In genomic region chr7:27191081-27191715, GRCh38 we compare ENCODE assay signal across 16 cellular contexts. TPM values are rescaled to one million over a fixed set of nuclear protein-coding genes. Genes with fewer than 3 reads are reported as not detected.
DNase-seq lines count a peak whose midpoint lies in the region; ATAC-seq and TF ChIP-seq lines count a peak whose summit lies in the region.
"Had no signal": no experiment of that assay in that cellular context is flagged by ENCODE, and none has a peak within 500 bp of the region (broad histone marks: within the 10 kb centered on the region; RNA-seq: fewer than 3 reads in every experiment).

No MANE protein-coding gene starts in this region.

- peaks cover 42% of the 10 kb centered on the region for H3K4me1 ChIP-seq in RWPE2 (ENCODE audit: insufficient read depth, poor library complexity, severe bottlenecking)

- TF ChIP-seq CTCF in RWPE2 (IDR thresholded peaks at IDR 0.05; ENCODE audit: poor library complexity, severe bottlenecking) (no peak), mesothelial cell of epicardium (IDR thresholded peaks at IDR 0.05; ENCODE audit: unreplicated experiment) (no peak)

- peak overlapping the region; percentile 92 for H3K27ac ChIP-seq in RWPE2 (ENCODE audit: poor library complexity, severe bottlenecking)
- H3K27ac ChIP-seq: cardiac muscle cell, thoracic aorta had no signal

- peak overlapping the region; percentile 80 for H3K27ac Mint-ChIP-seq in mesothelial cell of epicardium

- no peak overlapping the region for H3K4me3 Mint-ChIP-seq in activated T-cell treated with anti-CD3 and anti-CD28 coated beads, Interleukin-2, amount 50 U/mL, for 4 hours
- no peak overlapping the region for H3K4me3 Mint-ChIP-seq in mesothelial cell of epicardium

- H3K4me1 Mint-ChIP-seq in activated T-cell treated with anti-CD3 and anti-CD28 coated beads, Interleukin-2, amount 50 U/mL, for 4 hours (ENCODE audit: low read depth), result peaks cover 29% of the 10 kb centered on the region
- H3K4me1 Mint-ChIP-seq in mesothelial cell of epicardium, result peaks cover 55% of the 10 kb centered on the region

- DNase-seq in activated T-cell treated with anti-CD3 and anti-CD28 coated beads, Interleukin-2, amount 50 U/mL, for 1 hour, result peak; percentile 20
- DNase-seq in activated T-cell treated with anti-CD3 and anti-CD28 coated beads, Interleukin-2, amount 50 U/mL, for 4 hours, result no peak
- DNase-seq in RWPE2 (ENCODE audit: low spot score), result peak; percentile 38
- no peak for DNase-seq in mesothelial cell of epicardium (ENCODE audit: low spot score in 2 of 2, unreplicated experiment in 2 of 2)
- DNase-seq in stimulated activated CD8-positive, alpha-beta memory T cell treated with anti-CD3 and anti-CD28 coated beads, Interleukin-4, amount 100 ng/mL, for 48 hours, result peak; percentile 21
- no peak for DNase-seq in iPS-NIHi7 (ENCODE audit: extremely low spot score)
- DNase-seq: activated gamma-delta T cell treated with Interleukin-2 at 50 U/mL for 16 hours, IMR-90, NCI-H1048 had no signal

- peaks cover 88% of the 10 kb centered on the region for H3K27me3 Mint-ChIP-seq in activated T-cell treated with anti-CD3 and anti-CD28 coated beads, Interleukin-2, amount 50 U/mL, for 4 hours (ENCODE audit: low read depth)
- peaks cover 96% of the 10 kb centered on the region for H3K27me3 Mint-ChIP-seq in mesothelial cell of epicardium (ENCODE audit: low read depth)

- no peak for ATAC-seq in activated T-cell treated with anti-CD3 and anti-CD28 coated beads, Interleukin-2, amount 50 U/mL, for 4 hours
- peak; percentile 0; the same call in 1 of the 3 replicates for ATAC-seq in RWPE2 (ENCODE audit: low read depth)
- ATAC-seq in GM19463 (IDR thresholded peaks at IDR 0.05; ENCODE audit: unreplicated experiment), result no peak
- ATAC-seq in HG02938 (IDR thresholded peaks at IDR 0.05; ENCODE audit: unreplicated experiment), result no peak

- H3K36me3 Mint-ChIP-seq in activated T-cell treated with anti-CD3 and anti-CD28 coated beads, Interleukin-2, amount 50 U/mL, for 4 hours (ENCODE audit: insufficient read depth), result no peaks in the 10 kb centered on the region
- no peaks in the 10 kb centered on the region for H3K36me3 Mint-ChIP-seq in mesothelial cell of epicardium

- H3K27me3 ChIP-seq in RWPE2 (ENCODE audit: insufficient read depth, poor library complexity, severe bottlenecking), result no peaks in the 10 kb centered on the region

- no peaks in the 10 kb centered on the region for H3K9me3 ChIP-seq in RWPE2 (ENCODE audit: severe bottlenecking)
- H3K9me3 ChIP-seq: thoracic aorta had no signal

- H3K9me3 Mint-ChIP-seq in activated T-cell treated with anti-CD3 and anti-CD28 coated beads, Interleukin-2, amount 50 U/mL, for 4 hours, result no peaks in the 10 kb centered on the region
- no peaks in the 10 kb centered on the region for H3K9me3 Mint-ChIP-seq in mesothelial cell of epicardium

- peak overlapping the region; percentile 89 for H3K4me3 ChIP-seq in RWPE2 (ENCODE audit: severe bottlenecking)
- H3K4me3 ChIP-seq: cardiac muscle cell, thoracic aorta had no signal

- H3K36me3 ChIP-seq in RWPE2 (ENCODE audit: low read depth), result peaks cover 20% of the 10 kb centered on the region
- H3K36me3 ChIP-seq: cardiac muscle cell, thoracic aorta had no signal

RNA-seq across cellular contexts. Expression of gene HOXA11, which starts 6.2 kb away (rescaled TPM):
- total RNA-seq in activated T-cell treated with anti-CD3 and anti-CD28 coated beads, Interleukin-2, amount 50 U/mL, for 4 hours, result not detected
- 3.3 to 4.2 TPM (median 3.9 TPM) in 3 replicates for total RNA-seq in mesothelial cell of epicardium
- total RNA-seq: A673, cardiac muscle cell, IMR-90, liver, osteocyte had no signal

RNA-seq across cellular contexts. Expression of gene HOXA13, which starts 8.7 kb away (rescaled TPM):
- not detected for total RNA-seq in activated T-cell treated with anti-CD3 and anti-CD28 coated beads, Interleukin-2, amount 50 U/mL, for 4 hours
- 6.9 to 7.7 TPM (median 7.5 TPM) in 3 replicates for total RNA-seq in mesothelial cell of epicardium
- total RNA-seq: A673, cardiac muscle cell, IMR-90, liver, osteocyte had no signal

RNA-seq across cellular contexts. Expression of gene HOXA10, which starts 17.1 kb away (rescaled TPM):
- total RNA-seq in activated T-cell treated with anti-CD3 and anti-CD28 coated beads, Interleukin-2, amount 50 U/mL, for 4 hours, result under 1 TPM; 0.08 to 0.14 (median 0.10) TPM
- 13.1 to 14.4 TPM (median 13.8 TPM) in 3 replicates for total RNA-seq in mesothelial cell of epicardium
- total RNA-seq: A673, cardiac muscle cell, osteocyte had no signal

RNA-seq across cellular contexts. Expression of gene HOXA9, which starts 25.9 kb away (rescaled TPM):
- under 1 TPM in 2 of 3 donors, not detected in 1; 0.28 to 0.76 TPM for total RNA-seq in activated T-cell treated with anti-CD3 and anti-CD28 coated beads, Interleukin-2, amount 50 U/mL, for 4 hours
- 10.8 to 14.5 TPM (median 13.2 TPM) in 3 replicates for total RNA-seq in mesothelial cell of epicardium
- total RNA-seq: A673, cardiac muscle cell, osteocyte, thoracic aorta had no signal

RNA-seq across cellular contexts. Expression of gene HOXA7, which starts 34.7 kb away (rescaled TPM):
- not detected for total RNA-seq in activated T-cell treated with anti-CD3 and anti-CD28 coated beads, Interleukin-2, amount 50 U/mL, for 4 hours
- total RNA-seq in mesothelial cell of epicardium, result 17.4 to 18.9 TPM (median 17.9 TPM) in 3 replicates
- total RNA-seq: cardiac muscle cell, osteocyte had no signal

Comparison
In these comparisons a context has a peak if more than half of its experiments do, and no peak if none do; other contexts are left out.
1. DNase-seq: peak in activated T-cell treated with anti-CD3 and anti-CD28 coated beads, Interleukin-2, amount 50 U/mL, for 1 hour (single experiment), RWPE2 (single experiment) and stimulated activated CD8-positive, alpha-beta memory T cell treated with anti-CD3 and anti-CD28 coated beads, Interleukin-4, amount 100 ng/mL, for 48 hours (single experiment); none in activated T-cell treated with anti-CD3 and anti-CD28 coated beads, Interleukin-2, amount 50 U/mL, for 4 hours (single experiment), mesothelial cell of epicardium (0 of 2) and iPS-NIHi7 (single experiment).
2. RNA of gene HOXA10, which starts 17.1 kb away (total RNA-seq): 13.1 to 14.4 TPM in mesothelial cell of epicardium; 0.08 to 0.14 TPM in activated T-cell treated with anti-CD3 and anti-CD28 coated beads, Interleukin-2, amount 50 U/mL, for 4 hours; every median in the first group is over 10 times any median in the second.